In genomic region chr3:186418601-186419238, GRCh38 we compare ENCODE assay signal across 1 cellular context.
TF ChIP-seq lines count a peak whose summit lies in the region.

No MANE protein-coding gene starts in this region.

TF ChIP-seq in IMR-90, 13 proteins besides CTCF, POLR2A, EP300 and RAD21:
- TF ChIP-seq ELK1 (IDR thresholded peaks at IDR 0.05; ENCODE audit: borderline replicate concordance, low read depth, low read length): no peak
- TF ChIP-seq CHD1 (IDR thresholded peaks at IDR 0.05; ENCODE audit: low read depth, low read length): no peak
- no peak for TF ChIP-seq BHLHE40 (IDR thresholded peaks at IDR 0.05; ENCODE audit: low read depth, low read length)
- no peak for TF ChIP-seq MAFK (IDR thresholded peaks at IDR 0.05; ENCODE audit: low read depth, low read length)
- no peak for TF ChIP-seq MAZ (IDR thresholded peaks at IDR 0.05; ENCODE audit: borderline replicate concordance, low read depth, low read length)
- TF ChIP-seq FOS (IDR thresholded peaks at IDR 0.05; ENCODE audit: low read depth, low read length): no peak
- no peak for TF ChIP-seq CEBPB (IDR thresholded peaks at IDR 0.05; ENCODE audit: low read depth, low read length)
- no peak for TF ChIP-seq NFE2L2 (IDR thresholded peaks at IDR 0.05; ENCODE audit: low read depth, low read length)
- TF ChIP-seq RCOR1 (IDR thresholded peaks at IDR 0.05; ENCODE audit: insufficient replicate concordance, low read length): no peak
- no peak for TF ChIP-seq SMC3 (IDR thresholded peaks at IDR 0.05; ENCODE audit: low read depth, low read length)
